Comparison of ENCODE assay signal across 14 cellular contexts in genomic region chr16:68884867-68885266, GRCh38. TPM values are rescaled to one million over a fixed set of nuclear protein-coding genes. Genes with fewer than 3 reads are reported as not detected.
DNase-seq lines count a peak whose midpoint lies in the region; ATAC-seq and TF ChIP-seq lines count a peak whose summit lies in the region.
"Had no signal": no experiment of that assay in that cellular context is flagged by ENCODE, and none has a peak within 500 bp of the region (broad histone marks: within the 10 kb centered on the region; RNA-seq: fewer than 3 reads in every experiment).

No MANE protein-coding gene starts in this region.

- H3K27ac ChIP-seq in right lobe of liver = peak overlapping the region in 1 of 3 donors; percentile 44
- H3K27ac ChIP-seq: coronary artery had no signal

- intact Hi-C loops in right lobe of liver (cut with DNase I) = no loop called here

- no peaks in the 10 kb centered on the region for H3K27me3 Mint-ChIP-seq in T-helper 17 cell

- H3K4me1 ChIP-seq in right lobe of liver = peaks cover 0 to 27% (median 13%) of the 10 kb centered on the region in 4 donors

- ATAC-seq in T-helper 17 cell (no peak), right lobe of liver (peak; percentile 73 to 89 (median 84)), HG03139 (IDR thresholded peaks at IDR 0.05; ENCODE audit: unreplicated experiment) (no peak), GM19452 (IDR thresholded peaks at IDR 0.05; ENCODE audit: unreplicated experiment) (no peak), GM21723 (IDR thresholded peaks at IDR 0.05; ENCODE audit: unreplicated experiment) (no peak)

- no peak for TF ChIP-seq CTCF in right lobe of liver (IDR thresholded peaks at IDR 0.05)

- H3K36me3 ChIP-seq in right lobe of liver = peaks cover 0 to 16% (median 4%) of the 10 kb centered on the region in 4 donors

- H3K27me3 ChIP-seq in right lobe of liver = no peaks in the 10 kb centered on the region

- no peak overlapping the region for H3K4me3 Mint-ChIP-seq in T-helper 17 cell

- H3K4me1 Mint-ChIP-seq in T-helper 17 cell = no peaks in the 10 kb centered on the region

- no peak overlapping the region for H3K4me3 ChIP-seq in right lobe of liver
- H3K4me3 ChIP-seq: coronary artery, skin epidermis had no signal

- H3K27ac Mint-ChIP-seq in T-helper 17 cell = peak overlapping the region; percentile 37

- DNase-seq in NCI-H1092 treated with DMSO at 0.1 percent for 48 hours (lab: John Stamatoyannopoulos, UW) (peak; percentile 92), NCI-H2081 (lab: John Stamatoyannopoulos, UW) (peak; percentile 66 to 94), T-helper 17 cell (no peak), right lobe of liver (no peak), pons (ENCODE audit: low spot score) (no peak)
- DNase-seq: activated CD4-positive, CD25-positive, alpha-beta regulatory T cell; aorta; DND-41; NCI-H82 had no signal

- H3K36me3 Mint-ChIP-seq in T-helper 17 cell (ENCODE audit: low read depth) = no peaks in the 10 kb centered on the region

- no peak for TF ChIP-seq POLR2A in right lobe of liver (IDR thresholded peaks at IDR 0.05)

- 7% methylated on average over 2 of the region's 2 CpGs for whole genome bisulfite sequencing in right lobe of liver (ENCODE audit: insufficient coverage, low coverage, low lambda C conversion rate, missing lambda C conversion rate)

- H3K9me3 ChIP-seq in T-helper 17 cell (ENCODE audit: control insufficient read depth, low read length, poor library complexity, severe bottlenecking) (no peaks in the 10 kb centered on the region), right lobe of liver (no peaks in the 10 kb centered on the region)

RNA-seq across cellular contexts. Expression of gene TANGO6, which starts 41.5 kb away (rescaled TPM):
- total RNA-seq in T-helper 17 cell = 10 to 100 TPM; 21.2 to 24.2 TPM
- 10 to 100 TPM; 10.9 to 15.5 (median 14.2) TPM for total RNA-seq in right lobe of liver

Comparison
In these comparisons a context has a peak if more than half of its experiments do, and no peak if none do; other contexts are left out.
1. DNase-seq: peak in NCI-H1092 treated with DMSO at 0.1 percent for 48 hours (single experiment) and NCI-H2081 (2 of 2); none in T-helper 17 cell (0 of 3), right lobe of liver (0 of 3) and pons (single experiment).
2. ATAC-seq: peak in right lobe of liver (4 of 4); none in T-helper 17 cell (single experiment), HG03139 (single experiment), GM19452 (single experiment) and GM21723 (single experiment).